9 cellular contexts compared by ENCODE assay signal in genomic region chr4:99847362-99847976, GRCh38.
DNase-seq lines count a peak whose midpoint lies in the region; ATAC-seq and TF ChIP-seq lines count a peak whose summit lies in the region.
"Had no signal": no experiment of that assay in that cellular context is flagged by ENCODE, and none has a peak within 500 bp of the region (broad histone marks: within the 10 kb centered on the region; RNA-seq: fewer than 3 reads in every experiment).

No MANE protein-coding gene starts in this region.

- H3K4me1 Mint-ChIP-seq in activated naive CD8-positive, alpha-beta T cell (ENCODE audit: low read depth), result peaks cover 56% of the 10 kb centered on the region

- ATAC-seq in GM21367 (IDR thresholded peaks at IDR 0.05; ENCODE audit: unreplicated experiment) (peak; percentile 67), HG03439 (IDR thresholded peaks at IDR 0.05; ENCODE audit: unreplicated experiment) (peak; percentile 65)
- ATAC-seq: Panc1 had no signal

- no peak for TF ChIP-seq CTCF in GM13976 (IDR thresholded peaks at IDR 0.05; ENCODE audit: borderline replicate concordance, control extremely low read depth, extremely low read depth, insufficient read depth, missing control alignments)

- H3K4me3 Mint-ChIP-seq in activated naive CD8-positive, alpha-beta T cell, result peak overlapping the region; percentile 30

- peaks cover 12% of the 10 kb centered on the region for H3K36me3 Mint-ChIP-seq in activated naive CD8-positive, alpha-beta T cell

- H3K27me3 Mint-ChIP-seq in activated naive CD8-positive, alpha-beta T cell, result no peaks in the 10 kb centered on the region

- DNase-seq in GM13976 (ENCODE audit: low spot score), result peak; percentile 48
- no peak for DNase-seq in NCI-H1930 (lab: John Stamatoyannopoulos, UW)
- no peak for DNase-seq in NCI-H774 (lab: John Stamatoyannopoulos, UW)
- DNase-seq in activated gamma-delta T cell treated with Interleukin-2 at 50 U/mL for 16 hours, result no peak
- DNase-seq in NCI-H146 treated with DMSO at 0.1 percent for 48 hours (lab: John Stamatoyannopoulos, UW; ENCODE audit: unreplicated experiment), result no peak

- no peaks in the 10 kb centered on the region for H3K9me3 Mint-ChIP-seq in activated naive CD8-positive, alpha-beta T cell (ENCODE audit: low read depth)

- H3K27ac Mint-ChIP-seq in activated naive CD8-positive, alpha-beta T cell, result peak overlapping the region; percentile 88

- in situ Hi-C loops in GM13976 (cut with MboI; ENCODE audit: low sequenced_read_pairs, unreplicated experiment), result no loop called here
